21 cellular contexts compared by ENCODE assay signal in genomic region chr3:129549805-129550204, GRCh38. TPM values are rescaled to one million over a fixed set of nuclear protein-coding genes. Genes with fewer than 3 reads are reported as not detected.
DNase-seq lines count a peak whose midpoint lies in the region; TF ChIP-seq lines count a peak whose summit lies in the region.
"Had no signal": no experiment of that assay in that cellular context is flagged by ENCODE, and none has a peak within 500 bp of the region (broad histone marks: within the 10 kb centered on the region; RNA-seq: fewer than 3 reads in every experiment).

No MANE protein-coding gene starts in this region.

- H3K9me3 Mint-ChIP-seq in Caco-2 (ENCODE audit: unreplicated experiment) = no peaks in the 10 kb centered on the region
- no peaks in the 10 kb centered on the region for H3K9me3 Mint-ChIP-seq in CD4-positive, alpha-beta memory T cell
- H3K9me3 Mint-ChIP-seq: CD4-positive, CD25-positive, alpha-beta regulatory T cell had no signal

- CTCF ChIA-PET in Caco-2 (lab: Charles Lee) = no interaction called here
- CTCF ChIA-PET in CD4-positive, alpha-beta memory T cell (lab: Charles Lee; ENCODE audit: partially characterized antibody) = interaction anchor here (1.2 to 1.5 kb wide), 3 partner anchors 9 to 60 kb away, joined by 3 read pairs; no protein-coding TSS in a partner anchor

- no peaks in the 10 kb centered on the region for H3K36me3 Mint-ChIP-seq in Caco-2 (ENCODE audit: insufficient read depth, unreplicated experiment)
- H3K36me3 Mint-ChIP-seq in CD4-positive, alpha-beta memory T cell = no peaks in the 10 kb centered on the region
- H3K36me3 Mint-ChIP-seq: CD4-positive, CD25-positive, alpha-beta regulatory T cell had no signal

- no peak overlapping the region for H3K9ac ChIP-seq in trophoblast cell (ENCODE audit: low read length)

- H3K36me3 ChIP-seq in Caco-2 (ENCODE audit: control insufficient read depth, insufficient read depth, low read length) (no peaks in the 10 kb centered on the region), trophoblast cell (ENCODE audit: control insufficient read depth in 1 of 2, insufficient read depth in 2 of 2, low read length in 2 of 2) (peaks cover 2 to 4% of the 10 kb centered on the region in 2 experiments)
- H3K36me3 ChIP-seq in CD4-positive, alpha-beta memory T cell (ENCODE audit: insufficient read depth, low read length) = no peaks in the 10 kb centered on the region
- H3K36me3 ChIP-seq: HAP-1 had no signal

- H3K4ac ChIP-seq in trophoblast cell (ENCODE audit: low read depth, low read length) = no peak overlapping the region

- no peaks in the 10 kb centered on the region for H3K4me1 Mint-ChIP-seq in Caco-2 (ENCODE audit: low read depth, unreplicated experiment)
- peaks cover 4 to 16% (median 14%) of the 10 kb centered on the region in 4 donors for H3K4me1 Mint-ChIP-seq in CD4-positive, alpha-beta memory T cell

- TF ChIP-seq CTCF in Caco-2 (IDR thresholded peaks at IDR 0.05; ENCODE audit: insufficient read depth in 1 of 2, low read depth in 1 of 2, low read length in 1 of 2, severe bottlenecking in 1 of 2, unreplicated experiment in 1 of 2) = no peak

- peak overlapping the region; percentile 61 for H3K14ac ChIP-seq in trophoblast cell (ENCODE audit: low read length)

- peak overlapping the region; percentile 58 for H4K91ac ChIP-seq in trophoblast cell (ENCODE audit: low read depth, low read length)

- H3K27me3 ChIP-seq in Caco-2 (replicated peaks; ENCODE audit: control insufficient read depth, insufficient read depth, low read length) (no peaks in the 10 kb centered on the region), trophoblast cell (ENCODE audit: insufficient read depth, low read length) (no peaks in the 10 kb centered on the region)
- H3K27me3 ChIP-seq in CD4-positive, alpha-beta memory T cell (ENCODE audit: insufficient read depth, low read length) = no peaks in the 10 kb centered on the region

- intact Hi-C loops in Caco-2 (cut with micrococcal nuclease; ENCODE audit: unreplicated experiment) = no loop called here
- intact Hi-C loops in CD4-positive, alpha-beta memory T cell (cut with micrococcal nuclease) = loop anchor here (10.0 kb wide), 1 partner anchor 55 kb away; the partner anchor contains the start of gene PLXND1

- no peak overlapping the region for H4K12ac ChIP-seq in trophoblast cell (ENCODE audit: low read depth, low read length)

- no peak overlapping the region for H3K4me3 ChIP-seq in Caco-2 (ENCODE audit: low read depth, low read length)
- no peak overlapping the region for H3K4me3 ChIP-seq in trophoblast cell (ENCODE audit: low read depth, low read length)
- no peak overlapping the region for H3K4me3 ChIP-seq in CD4-positive, alpha-beta memory T cell (ENCODE audit: low read length in 2 of 2)
- H3K4me3 ChIP-seq: HAP-1 had no signal

- no TSS peak for BruUV-seq in Caco-2 (replicated peaks; lab: Mats Ljungman, UMichigan)

- POLR2A ChIA-PET in Caco-2 (lab: Charles Lee) = no interaction called here
- POLR2A ChIA-PET in CD4-positive, alpha-beta memory T cell (lab: Charles Lee; ENCODE audit: partially characterized antibody) = no interaction called here

- peak overlapping the region; percentile 22 for H4K8ac ChIP-seq in trophoblast cell (ENCODE audit: low read depth, low read length)

- no peak overlapping the region for H3K18ac ChIP-seq in trophoblast cell (ENCODE audit: low read length)

- peak overlapping the region; percentile 22 for H2BK5ac ChIP-seq in trophoblast cell (ENCODE audit: low read depth, low read length, poor library complexity)

- no peaks in the 10 kb centered on the region for H3K9me3 ChIP-seq in Caco-2
- no peaks in the 10 kb centered on the region for H3K9me3 ChIP-seq in trophoblast cell (ENCODE audit: insufficient read depth, low read depth, low read length)
- H3K9me3 ChIP-seq in CD4-positive, alpha-beta memory T cell (ENCODE audit: control insufficient read depth in 1 of 2, low read length in 2 of 2) = no peaks in the 10 kb centered on the region
- H3K9me3 ChIP-seq: HAP-1 had no signal

- peaks cover 13% of the 10 kb centered on the region for H3K79me1 ChIP-seq in trophoblast cell (ENCODE audit: low read length)

- H3K27me3 Mint-ChIP-seq in Caco-2 (ENCODE audit: insufficient read depth, unreplicated experiment) = peaks cover 3% of the 10 kb centered on the region
- no peaks in the 10 kb centered on the region for H3K27me3 Mint-ChIP-seq in CD4-positive, alpha-beta memory T cell

- peak overlapping the region; percentile 8 for H3K27ac ChIP-seq in trophoblast cell (ENCODE audit: low read depth, low read length)
- H3K27ac ChIP-seq in CD4-positive, alpha-beta memory T cell (ENCODE audit: low read depth, low read length) = no peak overlapping the region

- DNase-seq in NOMO-1 (lab: John Stamatoyannopoulos, UW; ENCODE audit: unreplicated experiment in 2 of 2) (peak; percentile 30 to 60), NOMO-1 treated with dmso at 0.1 percent for 144 hours (lab: John Stamatoyannopoulos, UW; ENCODE audit: unreplicated experiment) (no peak), Caco-2 (no peak), NOMO-1 treated with DMSO at 0.1 percent for 48 hours (lab: John Stamatoyannopoulos, UW; ENCODE audit: unreplicated experiment) (peak; percentile 47), trophoblast cell (no peak), NCI-H446 (lab: John Stamatoyannopoulos, UW) (no peak), 8988T (no peak)
- no peak for DNase-seq in CD4-positive, alpha-beta memory T cell
- DNase-seq: CD4-positive, CD25-positive, alpha-beta regulatory T cell; DMS153; GDM1; KG1; NCI-H1048; NCI-H146; NCI-H2081; NCI-H524 had no signal

- no peak overlapping the region for H3K4me2 ChIP-seq in trophoblast cell (ENCODE audit: low read length)

- H3K4me1 ChIP-seq in Caco-2 = no peaks in the 10 kb centered on the region
- H3K4me1 ChIP-seq in trophoblast cell (ENCODE audit: control insufficient read depth in 1 of 2, insufficient read depth in 2 of 2, low read length in 2 of 2) = peaks cover 14 to 16% of the 10 kb centered on the region in 2 experiments
- H3K4me1 ChIP-seq in CD4-positive, alpha-beta memory T cell (ENCODE audit: insufficient read depth, low read length) = peaks cover 8% of the 10 kb centered on the region
- H3K4me1 ChIP-seq: HAP-1 had no signal

- H2AFZ ChIP-seq in trophoblast cell (ENCODE audit: insufficient read depth, low read length, poor library complexity) = no peak overlapping the region

- peak overlapping the region; percentile 56 for H2BK12ac ChIP-seq in trophoblast cell (ENCODE audit: low read length)

- H2BK120ac ChIP-seq in trophoblast cell (ENCODE audit: insufficient read depth, low read length, poor library complexity) = peak overlapping the region; percentile 21

- peak overlapping the region; percentile 65 for H2AK5ac ChIP-seq in trophoblast cell (ENCODE audit: low read length)

- no peak overlapping the region for H3K23ac ChIP-seq in trophoblast cell (ENCODE audit: low read length)

- no peak overlapping the region for H3K4me3 Mint-ChIP-seq in Caco-2 (ENCODE audit: unreplicated experiment)
- H3K4me3 Mint-ChIP-seq in CD4-positive, alpha-beta memory T cell = no peak overlapping the region
- H3K4me3 Mint-ChIP-seq: CD4-positive, CD25-positive, alpha-beta regulatory T cell had no signal

- H3K27ac Mint-ChIP-seq in Caco-2 (ENCODE audit: unreplicated experiment) = peak overlapping the region; percentile 33
- peak overlapping the region in 3 of 7 donors; percentile 23 to 81 (median 77) for H3K27ac Mint-ChIP-seq in CD4-positive, alpha-beta memory T cell
- H3K27ac Mint-ChIP-seq: CD4-positive, CD25-positive, alpha-beta regulatory T cell had no signal

- H3K79me2 ChIP-seq in trophoblast cell (ENCODE audit: control insufficient read depth, insufficient read depth, low read length, poor library complexity) = peaks cover 2% of the 10 kb centered on the region

- WGBS in trophoblast cell (ENCODE audit: extremely low coverage, insufficient coverage, insufficient read length) = no CpG with 5 or more reads among the region's 3 CpGs

RNA-seq across cellular contexts. Expression of gene H1-8, which starts 6.8 kb away (rescaled TPM):
- total RNA-seq in Caco-2 (2022) = not detected in 2 replicates
- polyA plus RNA-seq in trophoblast cell (2013) = not detected in 2 replicates
- total RNA-seq in CD4-positive, alpha-beta memory T cell = not detected
- polyA plus RNA-seq in CD4-positive, alpha-beta memory T cell = not detected
- total RNA-seq: CD4-positive, CD25-positive, alpha-beta regulatory T cell; Daoy; Right ventricle myocardium inferior; SK-MEL-5; T-helper 2 cell treated with Interferon-gamma antibody and Interleukin-4, amounts not matched to agents 100 ng/mL and 5 ng/mL, for 36 hours had no signal
- polyA plus RNA-seq: CD4-positive, CD25-positive, alpha-beta regulatory T cell had no signal

RNA-seq across cellular contexts. Expression of gene RHO, which starts 21.4 kb away (rescaled TPM):
- not detected in 2 replicates for total RNA-seq in Caco-2 (2022)
- 0.01 TPM in 1 of 2 replicates, not detected in the other for polyA plus RNA-seq in trophoblast cell (2013)
- not detected for total RNA-seq in CD4-positive, alpha-beta memory T cell
- not detected for polyA plus RNA-seq in CD4-positive, alpha-beta memory T cell
- total RNA-seq: CD4-positive, CD25-positive, alpha-beta regulatory T cell; Daoy; Right ventricle myocardium inferior; SK-MEL-5; T-helper 2 cell treated with Interferon-gamma antibody and Interleukin-4, amounts not matched to agents 100 ng/mL and 5 ng/mL, for 36 hours had no signal
- polyA plus RNA-seq: CD4-positive, CD25-positive, alpha-beta regulatory T cell had no signal

RNA-seq across cellular contexts. Expression of gene PLXND1, which starts 56.7 kb away (rescaled TPM):
- 26.3 and 33.0 TPM in 2 replicates for total RNA-seq in Caco-2 (2022)
- polyA plus RNA-seq in trophoblast cell (2013) = 282 and 293 TPM in 2 replicates
- total RNA-seq in CD4-positive, alpha-beta memory T cell = 10 to 100 TPM; 71.4 to 72.5 TPM
- 1 to 10 TPM in 1 of 2 donors, under 1 TPM in 1; 0.03 to 8.9 TPM for polyA plus RNA-seq in CD4-positive, alpha-beta memory T cell

Comparison
In these comparisons a context has a peak if more than half of its experiments do, and no peak if none do; other contexts are left out.
1. DNase-seq: peak in NOMO-1 (2 of 2) and NOMO-1 treated with DMSO at 0.1 percent for 48 hours (single experiment); none in NOMO-1 treated with dmso at 0.1 percent for 144 hours (single experiment), Caco-2 (0 of 2), trophoblast cell (0 of 2), NCI-H446 (0 of 2), CD4-positive, alpha-beta memory T cell (0 of 5) and 8988T (single experiment).